9 cellular contexts compared by ENCODE assay signal in genomic region chr20:21527908-21528307, GRCh38. TPM values are rescaled to one million over a fixed set of nuclear protein-coding genes. Genes with fewer than 3 reads are reported as not detected.
"Had no signal": no experiment of that assay in that cellular context is flagged by ENCODE, and none has a peak within 500 bp of the region (broad histone marks: within the 10 kb centered on the region; RNA-seq: fewer than 3 reads in every experiment).

No MANE protein-coding gene starts in this region.

- H3K4me3 ChIP-seq: GM23338, HAP-1, K562 had no signal

- H3K4me2 ChIP-seq: GM23338 had no signal

- H3K27ac Mint-ChIP-seq: GM23338, HFFc6 had no signal

- H3K9me3 Mint-ChIP-seq: GM23338 had no signal

- H3K36me3 ChIP-seq: HAP-1 had no signal

- H3K4me1 ChIP-seq: HAP-1 had no signal

- H3K4me3 Mint-ChIP-seq: GM23338, HFFc6 had no signal

- FAIRE-seq: H1, H54, K562 had no signal

- H2AFZ ChIP-seq: GM23338 had no signal

- H3K27ac ChIP-seq: HL-60 had no signal

- DNase-seq: HFFc6, IMR-90 had no signal

- H3K9me3 ChIP-seq: HAP-1 had no signal

- ATAC-seq: HCT116, K562 had no signal

RNA-seq across cellular contexts. Expression of gene NKX2-2, which starts 14.0 kb away (rescaled TPM):
- total RNA-seq: GM23338, H1, IMR-90, K562 had no signal
- polyA plus RNA-seq: GM23338, H1, IMR-90 had no signal
